In genomic region chr7:44445986-44446671, GRCh38 we compare ENCODE assay signal across 1 cellular context.
TF ChIP-seq lines count a peak whose summit lies in the region.

No MANE protein-coding gene starts in this region.

TF ChIP-seq in GM23338, 12 proteins besides CTCF, POLR2A, EP300 and RAD21 (continued from another document):
- no peak for TF ChIP-seq ZNF462 (CRISPR knock-in tag; IDR thresholded peaks at IDR 0.05)
